Comparison of ENCODE assay signal across 8 cellular contexts in the genomic region with DNA sequence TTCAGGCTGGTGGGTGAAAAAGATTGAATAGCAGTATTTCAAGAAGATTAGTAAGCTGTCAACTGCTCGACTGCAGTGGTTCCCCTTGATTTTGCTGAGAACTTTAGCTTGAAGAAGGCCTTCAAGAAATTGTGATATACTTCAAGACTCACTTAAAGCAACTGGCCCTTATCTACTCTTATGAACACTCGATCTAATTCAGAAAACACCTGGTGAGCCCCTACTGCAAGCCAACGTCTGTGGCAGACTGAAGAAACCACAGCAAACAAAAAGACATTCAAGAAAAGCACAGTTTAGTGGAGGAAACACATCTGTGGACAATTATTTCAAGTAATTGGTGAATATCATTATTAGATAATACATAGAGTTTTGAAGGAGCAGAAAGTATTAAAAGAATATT.
"Had no signal": no experiment of that assay in that cellular context is flagged by ENCODE, and none has a peak within 500 bp of the region (broad histone marks: within the 10 kb centered on the region; RNA-seq: fewer than 3 reads in every experiment).

No MANE protein-coding gene starts in this region.

- H3K4me1 Mint-ChIP-seq: IgD-negative memory B cell had no signal

- H3K9ac ChIP-seq: KMS-11 had no signal

- H3K4me3 Mint-ChIP-seq: IgD-negative memory B cell had no signal

- H3K36me3 Mint-ChIP-seq: IgD-negative memory B cell had no signal

- H3K27ac Mint-ChIP-seq: IgD-negative memory B cell had no signal

- ATAC-seq: HepG2, K562 had no signal

- H3K4me3 ChIP-seq: K562 had no signal

- H3K9me3 Mint-ChIP-seq: IgD-negative memory B cell had no signal

- DNase-seq: IMR-90, KBM-7, KG1 had no signal

- H3K4me2 ChIP-seq: KMS-11 had no signal

- H3K27ac ChIP-seq: HL-60, KMS-11 had no signal
